Comparison of ENCODE assay signal across 9 cellular contexts in genomic region chr6:15305496-15305895, GRCh38. TPM values are rescaled to one million over a fixed set of nuclear protein-coding genes. Genes with fewer than 3 reads are reported as not detected.
DNase-seq lines count a peak whose midpoint lies in the region; ATAC-seq, FAIRE-seq and TF ChIP-seq lines count a peak whose summit lies in the region.
"Had no signal": no experiment of that assay in that cellular context is flagged by ENCODE, and none has a peak within 500 bp of the region (broad histone marks: within the 10 kb centered on the region; RNA-seq: fewer than 3 reads in every experiment).

No MANE protein-coding gene starts in this region.

- H3K27ac Mint-ChIP-seq in dendritic cell treated with granulocyte-macrophage colony-stimulating factor and Interleukin-4, amounts not matched to agents 40 ng/mL and 50 ng/mL, for 4 days: peak overlapping the region; percentile 68

- H3K4me3 Mint-ChIP-seq in dendritic cell treated with granulocyte-macrophage colony-stimulating factor and Interleukin-4, amounts not matched to agents 40 ng/mL and 50 ng/mL, for 4 days: no peak overlapping the region

- no peak for DNase-seq in GM12891 (ENCODE audit: insufficient read length, low spot score)
- no peak for DNase-seq in islet precursor cell
- DNase-seq in nucleus accumbens (lab: John Stamatoyannopoulos, UW): no peak
- no peak for DNase-seq in dedifferentiated amniotic fluid mesenchymal stem cell (ENCODE audit: extremely low spot score)
- DNase-seq in hypothalamus (lab: John Stamatoyannopoulos, UW): no peak
- DNase-seq: NCI-H2081 treated with DMSO at 0.1 percent for 48 hours had no signal

- FAIRE-seq in GM12891 (lab: Jason Lieb, UNC): peak; percentile 83

- no peaks in the 10 kb centered on the region for H3K9me3 Mint-ChIP-seq in dendritic cell treated with granulocyte-macrophage colony-stimulating factor and Interleukin-4, amounts not matched to agents 40 ng/mL and 50 ng/mL, for 4 days

- ATAC-seq in GM21390 (IDR thresholded peaks at IDR 0.05; ENCODE audit: unreplicated experiment): peak; percentile 53
- ATAC-seq in HG03442 (IDR thresholded peaks at IDR 0.05; ENCODE audit: unreplicated experiment): peak; percentile 40

- no peak for TF ChIP-seq POLR2A in GM12891 (IDR thresholded peaks at IDR 0.05; ENCODE audit: low read depth, low read length)

- no peaks in the 10 kb centered on the region for H3K27me3 Mint-ChIP-seq in dendritic cell treated with granulocyte-macrophage colony-stimulating factor and Interleukin-4, amounts not matched to agents 40 ng/mL and 50 ng/mL, for 4 days

- H3K36me3 Mint-ChIP-seq in dendritic cell treated with granulocyte-macrophage colony-stimulating factor and Interleukin-4, amounts not matched to agents 40 ng/mL and 50 ng/mL, for 4 days (ENCODE audit: low read depth): peaks cover 7% of the 10 kb centered on the region

- intact Hi-C loops in dendritic cell treated with granulocyte-macrophage colony-stimulating factor and Interleukin-4, amounts not matched to agents 40 ng/mL and 50 ng/mL, for 4 days (cut with micrococcal nuclease): loop anchor here (5.0 kb wide), 1 partner anchor 38 kb away; no protein-coding TSS in a partner anchor

- peaks cover 73% of the 10 kb centered on the region for H3K4me1 Mint-ChIP-seq in dendritic cell treated with granulocyte-macrophage colony-stimulating factor and Interleukin-4, amounts not matched to agents 40 ng/mL and 50 ng/mL, for 4 days (ENCODE audit: low read depth)

TF ChIP-seq in GM12891, 5 proteins besides CTCF, POLR2A, EP300 and RAD21:
- TF ChIP-seq POU2F2 (IDR thresholded peaks at IDR 0.05; ENCODE audit: low read depth, low read length): no peak

RNA-seq across cellular contexts. Expression of gene JARID2, which starts 59.6 kb away (rescaled TPM):
- 10.5 TPM for polyA plus RNA-seq in GM12891 (2012; ENCODE audit: low read depth, missing spikeins)
